13 cellular contexts compared by ENCODE assay signal in genomic region chr11:72024073-72024749, GRCh38. TPM values are rescaled to one million over a fixed set of nuclear protein-coding genes. Genes with fewer than 3 reads are reported as not detected.
DNase-seq lines count a peak whose midpoint lies in the region; ATAC-seq and TF ChIP-seq lines count a peak whose summit lies in the region.
"Had no signal": no experiment of that assay in that cellular context is flagged by ENCODE, and none has a peak within 500 bp of the region (broad histone marks: within the 10 kb centered on the region; RNA-seq: fewer than 3 reads in every experiment).

No MANE protein-coding gene starts in this region.

- no peaks in the 10 kb centered on the region for H3K27me3 Mint-ChIP-seq in activated CD8-positive, alpha-beta memory T cell treated with anti-CD3 and anti-CD28 coated beads, Interleukin-2, amount 10 ng/mL, durations not matched to agents 7 days and 5 days
- no peaks in the 10 kb centered on the region for H3K27me3 Mint-ChIP-seq in glutamatergic neuron (ENCODE audit: unreplicated experiment)
- H3K27me3 Mint-ChIP-seq: memory B cell had no signal

- peak overlapping the region in 3 of 5 donors; percentile 64 to 72 (median 65) for H3K27ac ChIP-seq in stomach
- H3K27ac ChIP-seq: colonic mucosa, neural progenitor cell, SJSA1 had no signal

- H3K4me1 ChIP-seq in stomach = peaks cover 17 to 58% (median 36%) of the 10 kb centered on the region in 4 donors
- H3K4me1 ChIP-seq: colonic mucosa, neural progenitor cell, SJSA1 had no signal

- TF ChIP-seq CTCF in glutamatergic neuron (IDR thresholded peaks at IDR 0.05; ENCODE audit: partially characterized antibody, unreplicated experiment) (no peak), stomach (IDR thresholded peaks at IDR 0.05) (no peak)

- TF ChIP-seq POLR2A in stomach (IDR thresholded peaks at IDR 0.05) = no peak

- DNase-seq in activated CD8-positive, alpha-beta memory T cell treated with anti-CD3 and anti-CD28 coated beads, Interleukin-2, amount 10 ng/mL, durations not matched to agents 7 days and 5 days = no peak
- DNase-seq in activated CD8-positive, alpha-beta memory T cell treated with anti-CD3 and anti-CD28 coated beads, Interleukin-2, amount 50 U/mL, for 4 hours = no peak
- DNase-seq in glutamatergic neuron = no peak
- no peak for DNase-seq in stomach
- no peak for DNase-seq in iPS-NIHi7 (ENCODE audit: extremely low spot score)
- no peak for DNase-seq in stimulated activated CD4-positive, alpha-beta T cell treated with anti-CD3 and anti-CD28 coated beads, Interleukin-2, amount 100 ng/mL, for 48 hours
- DNase-seq in SW 1271 (lab: John Stamatoyannopoulos, UW) = no peak

- no peaks in the 10 kb centered on the region for H3K9me3 Mint-ChIP-seq in activated CD8-positive, alpha-beta memory T cell treated with anti-CD3 and anti-CD28 coated beads, Interleukin-2, amount 10 ng/mL, durations not matched to agents 7 days and 5 days (ENCODE audit: low read depth)
- peaks cover 3% of the 10 kb centered on the region for H3K9me3 Mint-ChIP-seq in glutamatergic neuron (ENCODE audit: unreplicated experiment)
- H3K9me3 Mint-ChIP-seq: CD8-positive, alpha-beta T cell; memory B cell; neural progenitor cell had no signal

- intact Hi-C loops in stomach (cut with DNase I; ENCODE audit: low total_unique reads) = no loop called here

- TF ChIP-seq EP300 in stomach (IDR thresholded peaks at IDR 0.05) = no peak

- H3K27me3 ChIP-seq in stomach = no peaks in the 10 kb centered on the region
- H3K27me3 ChIP-seq: colonic mucosa, neural progenitor cell, SJSA1 had no signal

- CTCF ChIA-PET in activated CD8-positive, alpha-beta memory T cell treated with anti-CD3 and anti-CD28 coated beads, Interleukin-2, amount 10 ng/mL, durations not matched to agents 7 days and 5 days (lab: Charles Lee) = interaction anchor here (1.1 to 8.0 kb wide), 31 partner anchors 9 to 424 kb away, joined by 3 to 91 read pairs (median 5); partner anchors contain the start of gene IL18BP

- ATAC-seq in activated CD8-positive, alpha-beta memory T cell treated with anti-CD3 and anti-CD28 coated beads, Interleukin-2, amount 10 ng/mL, durations not matched to agents 7 days and 5 days = no peak
- ATAC-seq in SK-N-SH treated with all-trans-retinoic acid at 6 μM for 48 hours = no peak

- H3K27ac Mint-ChIP-seq in activated CD8-positive, alpha-beta memory T cell treated with anti-CD3 and anti-CD28 coated beads, Interleukin-2, amount 10 ng/mL, durations not matched to agents 7 days and 5 days = peak overlapping the region; percentile 59
- H3K27ac Mint-ChIP-seq in glutamatergic neuron (ENCODE audit: unreplicated experiment) = peak overlapping the region; percentile 52
- H3K27ac Mint-ChIP-seq: CD8-positive, alpha-beta T cell; memory B cell had no signal

- H3K4me3 ChIP-seq in stomach = no peak overlapping the region
- H3K4me3 ChIP-seq: colonic mucosa, neural progenitor cell, SJSA1 had no signal

- H3K9me3 ChIP-seq in stomach = no peaks in the 10 kb centered on the region
- H3K9me3 ChIP-seq: colonic mucosa, SJSA1 had no signal

- 41 to 50% (median 42%) methylated on average over 5 of the region's 5 CpGs for WGBS in stomach, 5 donors

- no peak overlapping the region for H3K4me3 Mint-ChIP-seq in activated CD8-positive, alpha-beta memory T cell treated with anti-CD3 and anti-CD28 coated beads, Interleukin-2, amount 10 ng/mL, durations not matched to agents 7 days and 5 days
- no peak overlapping the region for H3K4me3 Mint-ChIP-seq in glutamatergic neuron (ENCODE audit: unreplicated experiment)
- H3K4me3 Mint-ChIP-seq: CD8-positive, alpha-beta T cell; memory B cell; neural progenitor cell had no signal

- H3K36me3 Mint-ChIP-seq in activated CD8-positive, alpha-beta memory T cell treated with anti-CD3 and anti-CD28 coated beads, Interleukin-2, amount 10 ng/mL, durations not matched to agents 7 days and 5 days = peaks cover 41% of the 10 kb centered on the region
- H3K36me3 Mint-ChIP-seq in glutamatergic neuron (ENCODE audit: unreplicated experiment) = peaks cover 5% of the 10 kb centered on the region

- H3K4me1 Mint-ChIP-seq in activated CD8-positive, alpha-beta memory T cell treated with anti-CD3 and anti-CD28 coated beads, Interleukin-2, amount 10 ng/mL, durations not matched to agents 7 days and 5 days = peaks cover 17% of the 10 kb centered on the region
- H3K4me1 Mint-ChIP-seq in glutamatergic neuron (ENCODE audit: low read depth, unreplicated experiment) = no peaks in the 10 kb centered on the region

- H3K36me3 ChIP-seq in stomach = peaks cover 80 to 97% (median 92%) of the 10 kb centered on the region in 4 donors

TF ChIP-seq in SK-N-SH treated with all-trans-retinoic acid at 6 μM for 48 hours, 23 proteins besides CTCF, POLR2A, EP300 and RAD21:
- TF ChIP-seq PATZ1 (CRISPR knock-in tag; IDR thresholded peaks at IDR 0.05; ENCODE audit: borderline replicate concordance) (no peak), TCF4 (CRISPR knock-in tag; IDR thresholded peaks at IDR 0.05; ENCODE audit: borderline replicate concordance) (peak; percentile 65)
- TF ChIP-seq, protein P1, sequence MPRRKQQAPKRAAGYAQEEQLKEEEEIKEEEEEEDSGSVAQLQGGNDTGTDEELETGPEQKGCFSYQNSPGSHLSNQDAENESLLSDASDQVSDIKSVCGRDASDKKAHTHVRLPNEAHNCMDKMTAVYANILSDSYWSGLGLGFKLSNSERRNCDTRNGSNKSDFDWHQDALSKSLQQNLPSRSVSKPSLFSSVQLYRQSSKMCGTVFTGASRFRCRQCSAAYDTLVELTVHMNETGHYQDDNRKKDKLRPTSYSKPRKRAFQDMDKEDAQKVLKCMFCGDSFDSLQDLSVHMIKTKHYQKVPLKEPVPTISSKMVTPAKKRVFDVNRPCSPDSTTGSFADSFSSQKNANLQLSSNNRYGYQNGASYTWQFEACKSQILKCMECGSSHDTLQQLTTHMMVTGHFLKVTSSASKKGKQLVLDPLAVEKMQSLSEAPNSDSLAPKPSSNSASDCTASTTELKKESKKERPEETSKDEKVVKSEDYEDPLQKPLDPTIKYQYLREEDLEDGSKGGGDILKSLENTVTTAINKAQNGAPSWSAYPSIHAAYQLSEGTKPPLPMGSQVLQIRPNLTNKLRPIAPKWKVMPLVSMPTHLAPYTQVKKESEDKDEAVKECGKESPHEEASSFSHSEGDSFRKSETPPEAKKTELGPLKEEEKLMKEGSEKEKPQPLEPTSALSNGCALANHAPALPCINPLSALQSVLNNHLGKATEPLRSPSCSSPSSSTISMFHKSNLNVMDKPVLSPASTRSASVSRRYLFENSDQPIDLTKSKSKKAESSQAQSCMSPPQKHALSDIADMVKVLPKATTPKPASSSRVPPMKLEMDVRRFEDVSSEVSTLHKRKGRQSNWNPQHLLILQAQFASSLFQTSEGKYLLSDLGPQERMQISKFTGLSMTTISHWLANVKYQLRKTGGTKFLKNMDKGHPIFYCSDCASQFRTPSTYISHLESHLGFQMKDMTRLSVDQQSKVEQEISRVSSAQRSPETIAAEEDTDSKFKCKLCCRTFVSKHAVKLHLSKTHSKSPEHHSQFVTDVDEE (CRISPR knock-in tag; IDR thresholded peaks at IDR 0.05) = no peak
TF ChIP-seq in SK-N-SH treated with all-trans-retinoic acid at 6 μM for 48 hours: peak in this region for 1.

RNA-seq across cellular contexts. Expression of gene IL18BP, which starts 25.5 kb away (rescaled TPM):
- 10 to 100 TPM in 1 of 2 experiments, 1 to 10 TPM in 1; 7.0 to 11.2 TPM for total RNA-seq in activated CD8-positive, alpha-beta memory T cell treated with anti-CD3 and anti-CD28 coated beads, Interleukin-2, amount 10 ng/mL, durations not matched to agents 7 days and 5 days
- total RNA-seq in glutamatergic neuron (ENCODE audit: unreplicated experiment) (13.1 TPM), stomach (10 to 100 TPM in 3 of 5 donors, 1 to 10 TPM in 2; 2.7 to 14.8 (median 11.7) TPM)
- 1 to 10 TPM; 2.0 to 6.2 (median 3.8) TPM for polyA plus RNA-seq in stomach

RNA-seq across cellular contexts. Expression of gene NUMA1, which starts 56.1 kb away (rescaled TPM):
- 100 to 1,000 TPM; 156 to 221 TPM for total RNA-seq in activated CD8-positive, alpha-beta memory T cell treated with anti-CD3 and anti-CD28 coated beads, Interleukin-2, amount 10 ng/mL, durations not matched to agents 7 days and 5 days
- 207 TPM for total RNA-seq in glutamatergic neuron (ENCODE audit: unreplicated experiment)
- total RNA-seq in stomach = 100 to 1,000 TPM; 161 to 619 (median 285) TPM
- 100 to 1,000 TPM in 1 of 3 donors, 10 to 100 TPM in 2; 84.2 to 115 (median 92.1) TPM for polyA plus RNA-seq in stomach

RNA-seq across cellular contexts. Expression of gene LRRC51, which starts 56.4 kb away (rescaled TPM):
- 1 to 10 TPM; 4.0 to 9.2 TPM for total RNA-seq in activated CD8-positive, alpha-beta memory T cell treated with anti-CD3 and anti-CD28 coated beads, Interleukin-2, amount 10 ng/mL, durations not matched to agents 7 days and 5 days
- 8.3 TPM for total RNA-seq in glutamatergic neuron (ENCODE audit: unreplicated experiment)
- total RNA-seq in stomach = 1 to 10 TPM in 2 of 5 donors, not detected in 3; 2.0 to 4.8 TPM
- polyA plus RNA-seq in stomach = 1 to 10 TPM; 5.8 to 7.9 (median 6.8) TPM
